ENCODE assay signal across 14 cellular contexts in the genomic region with DNA sequence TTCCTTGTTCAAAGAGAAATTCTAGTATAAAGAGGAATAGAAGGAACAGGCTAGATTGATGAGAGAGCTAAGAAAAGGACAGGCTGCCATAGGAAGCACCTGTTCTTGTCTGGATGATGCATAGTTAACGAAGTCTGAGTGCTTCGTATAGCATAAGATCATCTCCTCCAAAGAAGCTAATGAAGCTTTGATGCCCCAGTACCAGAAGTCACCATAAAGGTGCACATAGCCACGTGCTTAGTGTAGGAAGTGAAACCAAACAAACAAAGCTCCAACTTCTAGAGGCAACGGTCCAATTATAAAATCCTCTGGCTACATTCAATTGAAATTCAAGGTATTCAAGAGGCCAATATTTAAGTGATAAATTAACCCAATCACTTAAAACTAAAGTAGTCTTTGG.
"Had no signal": no experiment of that assay in that cellular context is flagged by ENCODE, and none has a peak within 500 bp of the region (broad histone marks: within the 10 kb centered on the region; RNA-seq: fewer than 3 reads in every experiment).

No MANE protein-coding gene starts in this region.

- H3K4me3 ChIP-seq: colonic mucosa had no signal

- H3K27ac ChIP-seq: colonic mucosa, epithelial cell of prostate, VCaP had no signal

- DNase-seq: activated CD4-positive, alpha-beta T cell treated with anti-CD3 and anti-CD28 coated beads for 36 hours; activated CD8-positive, alpha-beta memory T cell treated with anti-CD3 and anti-CD28 coated beads, Interleukin-2, amount 50 U/mL, for 48 hours; activated CD8-positive, alpha-beta T cell treated with anti-CD3 and anti-CD28 coated beads, Interleukin-2, amount 10 ng/mL, durations not matched to agents 7 days and 5 days; activated naive CD4-positive, alpha-beta T cell treated with Interleukin-2 at 50 U/mL for 16 hours; colonic mucosa; effector CD8-positive, alpha-beta T cell; hypothalamus; kidney glomerular epithelial cell; naive B cell; T1000 had no signal

- H3K9me3 ChIP-seq: colonic mucosa had no signal

- H3K9me3 Mint-ChIP-seq: naive B cell; stimulated activated effector memory CD8-positive, alpha-beta T cell treated with anti-CD3 and anti-CD28 coated beads, Interleukin-12 subunit alpha, Interleukin-12 subunit beta, amount 100 ng/mL, for 72 hours; type B pancreatic cell had no signal

- H3K36me3 ChIP-seq: colonic mucosa had no signal

- H3K27ac Mint-ChIP-seq: activated CD4-positive, alpha-beta T cell treated with anti-CD3 and anti-CD28 coated beads for 36 hours; activated CD8-positive, alpha-beta T cell treated with anti-CD3 and anti-CD28 coated beads, Interleukin-2, amount 10 ng/mL, durations not matched to agents 7 days and 5 days; naive B cell; stimulated activated effector memory CD8-positive, alpha-beta T cell treated with anti-CD3 and anti-CD28 coated beads, Interleukin-12 subunit alpha, Interleukin-12 subunit beta, amount 100 ng/mL, for 72 hours; type B pancreatic cell had no signal

- H3K27me3 ChIP-seq: colonic mucosa had no signal

- ATAC-seq: activated CD4-positive, alpha-beta T cell treated with anti-CD3 and anti-CD28 coated beads for 36 hours; activated CD8-positive, alpha-beta T cell treated with anti-CD3 and anti-CD28 coated beads, Interleukin-2, amount 10 ng/mL, durations not matched to agents 7 days and 5 days; stimulated activated effector memory CD8-positive, alpha-beta T cell treated with anti-CD3 and anti-CD28 coated beads, Interleukin-12 subunit alpha, Interleukin-12 subunit beta, amount 100 ng/mL, for 72 hours had no signal

- H3K36me3 Mint-ChIP-seq: naive B cell; stimulated activated effector memory CD8-positive, alpha-beta T cell treated with anti-CD3 and anti-CD28 coated beads, Interleukin-12 subunit alpha, Interleukin-12 subunit beta, amount 100 ng/mL, for 72 hours had no signal
